Comparison of ENCODE assay signal across 13 cellular contexts in genomic region chr12:29750131-29750927, GRCh38. TPM values are rescaled to one million over a fixed set of nuclear protein-coding genes. Genes with fewer than 3 reads are reported as not detected.
DNase-seq lines count a peak whose midpoint lies in the region; ATAC-seq and TF ChIP-seq lines count a peak whose summit lies in the region.
"Had no signal": no experiment of that assay in that cellular context is flagged by ENCODE, and none has a peak within 500 bp of the region (broad histone marks: within the 10 kb centered on the region; RNA-seq: fewer than 3 reads in every experiment).

No MANE protein-coding gene starts in this region.

- peak; percentile 86 for ATAC-seq in GM19397 (IDR thresholded peaks at IDR 0.05; ENCODE audit: unreplicated experiment)
- peak; percentile 79 for ATAC-seq in HG02840 (IDR thresholded peaks at IDR 0.05; ENCODE audit: low FRiP score, unreplicated experiment)
- ATAC-seq in HG03575 (IDR thresholded peaks at IDR 0.05; ENCODE audit: extremely low read depth, insufficient number of reproducible peaks, low FRiP score, unreplicated experiment) = peak; percentile 89
- ATAC-seq: natural killer cell; stimulated activated naive B cell treated with anti-CD40 and anti-IgM and Interleukin-4, amounts not matched to agents 10 μg/mL and 1 μg/mL and 100 μg/mL, for 72 hours had no signal

- H3K4me1 Mint-ChIP-seq in osteocyte (ENCODE audit: unreplicated experiment) = peaks cover 27% of the 10 kb centered on the region
- H3K4me1 Mint-ChIP-seq: natural killer cell; stimulated activated naive B cell treated with anti-CD40 and anti-IgM and Interleukin-4, amounts not matched to agents 10 μg/mL and 1 μg/mL and 100 μg/mL, for 72 hours had no signal

- H3K27me3 Mint-ChIP-seq in osteocyte (ENCODE audit: unreplicated experiment) = no peaks in the 10 kb centered on the region
- H3K27me3 Mint-ChIP-seq: activated CD4-positive, alpha-beta T cell treated with anti-CD3 and anti-CD28 coated beads, Interleukin-2, amount 10 ng/mL, durations not matched to agents 24 days and 14 days; stimulated activated naive B cell treated with anti-CD40 and anti-IgM and Interleukin-4, amounts not matched to agents 10 μg/mL and 1 μg/mL and 100 μg/mL, for 72 hours had no signal

- DNase-seq in Daoy (ENCODE audit: low read depth) (peak; percentile 59), ureter (ENCODE audit: low spot score) (no peak), osteocyte (ENCODE audit: extremely low spot score, unreplicated experiment) (no peak), NCI-H82 (lab: John Stamatoyannopoulos, UW) (no peak)
- no peak for DNase-seq in activated CD8-positive, alpha-beta memory T cell treated with anti-CD3 and anti-CD28 coated beads, Interleukin-2, amount 50 U/mL, for 4 hours
- DNase-seq: activated CD4-positive, alpha-beta T cell treated with anti-CD3 and anti-CD28 coated beads, Interleukin-2, amount 10 ng/mL, durations not matched to agents 24 days and 14 days; natural killer cell; NCI-H2029; Right ventricle myocardium superior; stimulated activated naive B cell treated with anti-CD40 and anti-IgM and Interleukin-4, amounts not matched to agents 10 μg/mL and 1 μg/mL and 100 μg/mL, for 72 hours had no signal

- H3K36me3 Mint-ChIP-seq in osteocyte (ENCODE audit: unreplicated experiment) = peaks cover 55% of the 10 kb centered on the region
- H3K36me3 Mint-ChIP-seq: natural killer cell; stimulated activated naive B cell treated with anti-CD40 and anti-IgM and Interleukin-4, amounts not matched to agents 10 μg/mL and 1 μg/mL and 100 μg/mL, for 72 hours had no signal

- H3K27ac Mint-ChIP-seq in osteocyte (ENCODE audit: unreplicated experiment) = no peak overlapping the region
- H3K27ac Mint-ChIP-seq: activated CD4-positive, alpha-beta T cell treated with anti-CD3 and anti-CD28 coated beads, Interleukin-2, amount 10 ng/mL, durations not matched to agents 24 days and 14 days; natural killer cell; stimulated activated naive B cell treated with anti-CD40 and anti-IgM and Interleukin-4, amounts not matched to agents 10 μg/mL and 1 μg/mL and 100 μg/mL, for 72 hours had no signal

- no peak for TF ChIP-seq CTCF in osteocyte (IDR thresholded peaks at IDR 0.05)

- H3K9me3 Mint-ChIP-seq in osteocyte (ENCODE audit: unreplicated experiment) = no peaks in the 10 kb centered on the region
- H3K9me3 Mint-ChIP-seq: activated CD4-positive, alpha-beta T cell treated with anti-CD3 and anti-CD28 coated beads, Interleukin-2, amount 10 ng/mL, durations not matched to agents 24 days and 14 days; stimulated activated naive B cell treated with anti-CD40 and anti-IgM and Interleukin-4, amounts not matched to agents 10 μg/mL and 1 μg/mL and 100 μg/mL, for 72 hours had no signal

- no peak overlapping the region for H3K4me3 Mint-ChIP-seq in osteocyte (ENCODE audit: unreplicated experiment)
- H3K4me3 Mint-ChIP-seq: activated CD4-positive, alpha-beta T cell treated with anti-CD3 and anti-CD28 coated beads, Interleukin-2, amount 10 ng/mL, durations not matched to agents 24 days and 14 days; natural killer cell; stimulated activated naive B cell treated with anti-CD40 and anti-IgM and Interleukin-4, amounts not matched to agents 10 μg/mL and 1 μg/mL and 100 μg/mL, for 72 hours had no signal

RNA-seq across cellular contexts. Expression of gene TMTC1, which starts 33.4 kb away (rescaled TPM):
- 4.3 and 6.7 TPM in 2 replicates for total RNA-seq in Daoy (2014; rRNA removed; shearing (Covaris generic))
- 48.3 TPM for total RNA-seq in ureter
- total RNA-seq in osteocyte = 35.3 and 37.5 TPM in 2 replicates
